ENCODE assay signal across 20 cellular contexts in genomic region chr10:43223056-43223455, GRCh38. TPM values are rescaled to one million over a fixed set of nuclear protein-coding genes. Genes with fewer than 3 reads are reported as not detected.
DNase-seq lines count a peak whose midpoint lies in the region; ATAC-seq, FAIRE-seq and TF ChIP-seq lines count a peak whose summit lies in the region.
"Had no signal": no experiment of that assay in that cellular context is flagged by ENCODE, and none has a peak within 500 bp of the region (broad histone marks: within the 10 kb centered on the region; RNA-seq: fewer than 3 reads in every experiment).

No MANE protein-coding gene starts in this region.

- no peak overlapping the region for H3K4me3 Mint-ChIP-seq in natural killer cell
- no peak overlapping the region for H3K4me3 Mint-ChIP-seq in natural killer cell treated with Interleukin-12 subunit alpha and Interleukin-12 subunit beta and Interleukin-15 and Interleukin-18, amount 100 ng/mL, for 72 hours
- H3K4me3 Mint-ChIP-seq in central memory CD8-positive, alpha-beta T cell = no peak overlapping the region
- H3K4me3 Mint-ChIP-seq: GM23338 had no signal

- DNase-seq in natural killer cell (no peak), NCI-H1417 (lab: John Stamatoyannopoulos, UW) (no peak), kidney (no peak), KG1 (lab: John Stamatoyannopoulos, UW) (no peak), ACHN (no peak)
- no peak for DNase-seq in natural killer cell treated with Interleukin-12 subunit alpha and Interleukin-12 subunit beta and Interleukin-15 and Interleukin-18, amount 100 ng/mL, for 72 hours (ENCODE audit: low spot score)
- DNase-seq in central memory CD8-positive, alpha-beta T cell (ENCODE audit: low spot score in 2 of 2) = no peak
- DNase-seq: GDM1, NCI-H1092, NCI-H1694, NCI-H2107, NCI-H2227 treated with DMSO at 0.1 percent for 48 hours, NCI-H524 had no signal

- no peaks in the 10 kb centered on the region for H3K4me1 ChIP-seq in kidney (ENCODE audit: control insufficient read depth in 1 of 2, insufficient read depth in 1 of 2, low read depth in 1 of 2, low read length in 2 of 2)
- H3K4me1 ChIP-seq: Peyer's patch had no signal

- intact Hi-C loops in natural killer cell (cut with micrococcal nuclease) (loop anchor here (5.0 kb wide), 1 partner anchor 34 kb away; no protein-coding TSS in a partner anchor), kidney (cut with DNase I) (no loop called here)

- no peak overlapping the region for H3K4me3 ChIP-seq in kidney (ENCODE audit: low read length in 2 of 2)
- H3K4me3 ChIP-seq: BLaER1 treated with 17β-estradiol and CSF1 and Interleukin-3, amounts not matched to agents 10 nM and 100 nM; GM23338; Peyer's patch had no signal

- FAIRE-seq in kidney (lab: Jason Lieb, UNC) = no peak
- FAIRE-seq: GM12891 had no signal

- no peak overlapping the region for H3K9ac ChIP-seq in kidney (ENCODE audit: low read length in 2 of 2)

- H3K27me3 Mint-ChIP-seq in natural killer cell (ENCODE audit: low read depth in 2 of 2) = peaks cover 0 to 5% of the 10 kb centered on the region in 2 donors
- no peaks in the 10 kb centered on the region for H3K27me3 Mint-ChIP-seq in natural killer cell treated with Interleukin-12 subunit alpha and Interleukin-12 subunit beta and Interleukin-15 and Interleukin-18, amount 100 ng/mL, for 72 hours
- no peaks in the 10 kb centered on the region for H3K27me3 Mint-ChIP-seq in central memory CD8-positive, alpha-beta T cell

- peaks cover 11 to 63% of the 10 kb centered on the region in 2 donors for H3K4me1 Mint-ChIP-seq in natural killer cell
- H3K4me1 Mint-ChIP-seq in natural killer cell treated with Interleukin-12 subunit alpha and Interleukin-12 subunit beta and Interleukin-15 and Interleukin-18, amount 100 ng/mL, for 72 hours (ENCODE audit: low read depth in 2 of 2) = peaks cover 16 to 24% of the 10 kb centered on the region in 2 donors
- H3K4me1 Mint-ChIP-seq in central memory CD8-positive, alpha-beta T cell = peaks cover 56% of the 10 kb centered on the region

- no peaks in the 10 kb centered on the region for H3K36me3 ChIP-seq in kidney (ENCODE audit: control insufficient read depth in 1 of 2, insufficient read depth in 2 of 2, low read length in 2 of 2)
- H3K36me3 ChIP-seq: BLaER1 treated with 17β-estradiol and CSF1 and Interleukin-3, amounts not matched to agents 10 nM and 100 nM; Peyer's patch had no signal

- no peaks in the 10 kb centered on the region for H3K9me3 Mint-ChIP-seq in natural killer cell
- H3K9me3 Mint-ChIP-seq in natural killer cell treated with Interleukin-12 subunit alpha and Interleukin-12 subunit beta and Interleukin-15 and Interleukin-18, amount 100 ng/mL, for 72 hours = no peaks in the 10 kb centered on the region
- no peaks in the 10 kb centered on the region for H3K9me3 Mint-ChIP-seq in central memory CD8-positive, alpha-beta T cell
- H3K9me3 Mint-ChIP-seq: GM23338 had no signal

- TF ChIP-seq CTCF in natural killer cell (IDR thresholded peaks at IDR 0.05) (no peak), kidney (IDR thresholded peaks at IDR 0.05; ENCODE audit: borderline replicate concordance, extremely low read depth, insufficient read depth) (no peak)

- no peak for ATAC-seq in natural killer cell
- no peak for ATAC-seq in natural killer cell treated with Interleukin-12 subunit alpha and Interleukin-12 subunit beta and Interleukin-15 and Interleukin-18, amount 100 ng/mL, for 72 hours
- peak; percentile 37 for ATAC-seq in HG02798 (IDR thresholded peaks at IDR 0.05; ENCODE audit: poor library complexity, unreplicated experiment)
- no peak for ATAC-seq in central memory CD8-positive, alpha-beta T cell (replicated peaks; ENCODE audit: extremely low read depth, poor library complexity, severe bottlenecking)
- ATAC-seq: GM23338, SK-N-SH treated with all-trans-retinoic acid at 6 μM for 48 hours had no signal

- in situ Hi-C loops in ACHN (cut with HindIII; ENCODE audit: low pct_ligation_motif_present, low pct_unique_long_range_greater_than_20kb, low sequenced_read_pairs) = no loop called here

- no peaks in the 10 kb centered on the region for H3K9me3 ChIP-seq in kidney (ENCODE audit: control insufficient read depth in 1 of 2, low read length in 2 of 2)
- H3K9me3 ChIP-seq: BLaER1 treated with 17β-estradiol and CSF1 and Interleukin-3, amounts not matched to agents 10 nM and 100 nM; Peyer's patch had no signal

- peak overlapping the region; percentile 45 to 65 for H3K27ac Mint-ChIP-seq in natural killer cell
- H3K27ac Mint-ChIP-seq in natural killer cell treated with Interleukin-12 subunit alpha and Interleukin-12 subunit beta and Interleukin-15 and Interleukin-18, amount 100 ng/mL, for 72 hours = no peak overlapping the region
- H3K27ac Mint-ChIP-seq in central memory CD8-positive, alpha-beta T cell (ENCODE audit: low read depth) = peak overlapping the region; percentile 71
- H3K27ac Mint-ChIP-seq: GM23338 had no signal

- H3K27ac ChIP-seq in kidney (ENCODE audit: low read depth in 2 of 2, low read length in 2 of 2) = no peak overlapping the region
- H3K27ac ChIP-seq: BLaER1 treated with 17β-estradiol and CSF1 and Interleukin-3, amounts not matched to agents 10 nM and 100 nM; Peyer's patch had no signal

- H3K36me3 Mint-ChIP-seq in natural killer cell = no peaks in the 10 kb centered on the region
- no peaks in the 10 kb centered on the region for H3K36me3 Mint-ChIP-seq in natural killer cell treated with Interleukin-12 subunit alpha and Interleukin-12 subunit beta and Interleukin-15 and Interleukin-18, amount 100 ng/mL, for 72 hours
- H3K36me3 Mint-ChIP-seq in central memory CD8-positive, alpha-beta T cell (ENCODE audit: insufficient read depth) = peaks cover 7% of the 10 kb centered on the region

RNA-seq across cellular contexts. Expression of gene RASGEF1A, which starts 43.8 kb away (rescaled TPM):
- total RNA-seq in natural killer cell (10 to 100 TPM in 2 of 3 donors, 1 to 10 TPM in 1; 9.3 to 12.9 (median 10.9) TPM), kidney (3.6 TPM)
- 1 to 10 TPM in 1 of 2 donors, under 1 TPM in 1; 0.69 to 1.1 TPM for total RNA-seq in natural killer cell treated with Interleukin-12 subunit alpha and Interleukin-12 subunit beta and Interleukin-15 and Interleukin-18, amount 100 ng/mL, for 72 hours
- 2.8 TPM for polyA plus RNA-seq in kidney (ENCODE audit: insufficient read depth, low read depth, low replicate concordance)
- total RNA-seq: MCF 10A had no signal

Comparison
In these comparisons a context has a peak if more than half of its experiments do, and no peak if none do; other contexts are left out.
1. H3K27ac Mint-ChIP-seq: peak in natural killer cell (2 of 2) and central memory CD8-positive, alpha-beta T cell (single experiment); none in natural killer cell treated with Interleukin-12 subunit alpha and Interleukin-12 subunit beta and Interleukin-15 and Interleukin-18, amount 100 ng/mL, for 72 hours (0 of 2).